Comparison of ENCODE assay signal across 29 cellular contexts in the genomic region with DNA sequence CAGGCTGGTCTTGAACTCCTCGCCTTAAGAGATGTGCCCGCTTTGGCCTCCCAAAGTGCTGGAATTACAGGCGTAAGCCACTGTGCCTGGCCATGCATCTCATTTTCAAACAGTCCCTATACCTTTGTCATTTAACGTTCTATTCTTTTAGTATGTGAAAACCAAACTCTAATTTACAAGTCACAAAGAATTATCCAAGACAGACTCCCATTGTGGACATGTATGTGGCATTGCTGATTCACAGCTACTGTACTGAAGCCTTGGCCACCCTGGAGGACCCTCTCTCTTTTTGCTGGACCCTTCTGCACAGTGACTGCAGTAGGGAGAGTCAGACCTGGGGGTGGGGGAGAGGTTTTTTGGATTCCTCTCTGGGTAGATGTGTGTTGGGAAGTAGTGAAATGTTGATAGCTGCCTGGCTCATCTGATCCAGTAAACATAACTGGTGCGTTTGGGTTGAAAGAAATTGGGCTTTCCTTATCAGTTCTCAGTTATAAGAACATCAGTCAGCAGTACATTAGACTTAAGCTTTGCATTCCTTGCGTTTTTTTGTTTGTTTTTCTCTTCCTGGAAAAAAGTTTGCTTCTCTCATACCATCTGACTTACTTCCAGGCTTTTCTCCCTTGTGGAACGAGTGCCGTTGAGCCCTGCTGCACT.
DNase-seq lines count a peak whose midpoint lies in the region; ATAC-seq and TF ChIP-seq lines count a peak whose summit lies in the region.
"Had no signal": no experiment of that assay in that cellular context is flagged by ENCODE, and none has a peak within 500 bp of the region (broad histone marks: within the 10 kb centered on the region; RNA-seq: fewer than 3 reads in every experiment).

No MANE protein-coding gene starts in this region.

- H3K4me1 Mint-ChIP-seq in CD4-positive, alpha-beta T cell (ENCODE audit: low read depth) = peaks cover 69% of the 10 kb centered on the region
- H3K4me1 Mint-ChIP-seq in effector memory CD8-positive, alpha-beta T cell (ENCODE audit: low read depth in 2 of 2) = peaks cover 45 to 59% of the 10 kb centered on the region in 2 donors
- H3K4me1 Mint-ChIP-seq in nephron progenitor cell = no peaks in the 10 kb centered on the region

- no peak overlapping the region for H3K4me3 ChIP-seq in AG04450 (ENCODE audit: low read depth, low read length)
- H3K4me3 ChIP-seq: BLaER1 treated with 17β-estradiol and CSF1 and Interleukin-3, amounts not matched to agents 10 nM and 100 nM; breast epithelium; PC-9; psoas muscle had no signal

- no peak overlapping the region for H3K4me3 Mint-ChIP-seq in CD4-positive, alpha-beta T cell
- H3K4me3 Mint-ChIP-seq in effector memory CD8-positive, alpha-beta T cell = peak overlapping the region in 1 of 2 donors; percentile 40
- no peak overlapping the region for H3K4me3 Mint-ChIP-seq in nephron progenitor cell
- H3K4me3 Mint-ChIP-seq: activated T-helper 1 cell treated with anti-CD3 and anti-CD28 coated beads, Interleukin-12 subunit alpha, Interleukin-12 subunit beta, Interleukin-2, Interleukin-4 antibody, amounts not matched to agents 30 ng/mL and 10 ng/mL and 1 ng/mL, durations not matched to agents 14 hours and 24 hours and 36 hours had no signal

- no peak for TF ChIP-seq CTCF in AG04450 (IDR thresholded peaks at IDR 0.05; ENCODE audit: low read depth, low read length)
- no peak for TF ChIP-seq CTCF in CD4-positive, alpha-beta T cell (IDR thresholded peaks at IDR 0.05)
- TF ChIP-seq CTCF in nephron progenitor cell (IDR thresholded peaks at IDR 0.05) = no peak

- H3K27ac ChIP-seq in AG04450 (ENCODE audit: low read depth, low read length) = peak overlapping the region; percentile 52
- no peak overlapping the region for H3K27ac ChIP-seq in CD4-positive, alpha-beta T cell (ENCODE audit: low read depth, low read length)
- H3K27ac ChIP-seq: BLaER1 treated with 17β-estradiol and CSF1 and Interleukin-3, amounts not matched to agents 10 nM and 100 nM; breast epithelium; HL-60; KMS-11; neutrophil; PC-9; psoas muscle had no signal

- H3K9me3 Mint-ChIP-seq in CD4-positive, alpha-beta T cell = no peaks in the 10 kb centered on the region
- no peaks in the 10 kb centered on the region for H3K9me3 Mint-ChIP-seq in effector memory CD8-positive, alpha-beta T cell
- H3K9me3 Mint-ChIP-seq in nephron progenitor cell = no peaks in the 10 kb centered on the region
- H3K9me3 Mint-ChIP-seq: activated naive CD4-positive, alpha-beta T cell treated with anti-CD3 and anti-CD28 coated beads, Interleukin-2, amount 50 U/mL, for 72 hours; activated T-helper 1 cell treated with anti-CD3 and anti-CD28 coated beads, Interleukin-12 subunit alpha, Interleukin-12 subunit beta, Interleukin-2, Interleukin-4 antibody, amounts not matched to agents 30 ng/mL and 10 ng/mL and 1 ng/mL, durations not matched to agents 14 hours and 24 hours and 36 hours had no signal

- intact Hi-C loops in CD4-positive, alpha-beta T cell (cut with DNase I, micrococcal nuclease) = loop anchor here in 1 of 2 experiments (5.0 kb wide), 1 partner anchor 156 kb away; no protein-coding TSS in a partner anchor

- CTCF ChIA-PET in AG04450 (lab: Charles Lee) = interaction anchor here (1.1 to 2.2 kb wide), 2 partner anchors 9 kb away, joined by 4 to 5 read pairs; no protein-coding TSS in a partner anchor
- CTCF ChIA-PET in CD4-positive, alpha-beta T cell (lab: Charles Lee) = interaction anchor here (2.6 kb wide), 1 partner anchor 10 kb away, joined by 12 read pairs; no protein-coding TSS in a partner anchor

- peak overlapping the region; percentile 17 for H3K27ac Mint-ChIP-seq in CD4-positive, alpha-beta T cell
- H3K27ac Mint-ChIP-seq in effector memory CD8-positive, alpha-beta T cell = peak overlapping the region; percentile 28 to 65
- peak overlapping the region; percentile 46 for H3K27ac Mint-ChIP-seq in nephron progenitor cell
- H3K27ac Mint-ChIP-seq: activated T-helper 1 cell treated with anti-CD3 and anti-CD28 coated beads, Interleukin-12 subunit alpha, Interleukin-12 subunit beta, Interleukin-2, Interleukin-4 antibody, amounts not matched to agents 30 ng/mL and 10 ng/mL and 1 ng/mL, durations not matched to agents 14 hours and 24 hours and 36 hours had no signal

- H3K27me3 ChIP-seq in AG04450 (ENCODE audit: control insufficient read depth, insufficient read depth, low read length) = no peaks in the 10 kb centered on the region
- no peaks in the 10 kb centered on the region for H3K27me3 ChIP-seq in CD4-positive, alpha-beta T cell (ENCODE audit: control insufficient read depth, insufficient read depth, low read length)
- H3K27me3 ChIP-seq: BLaER1 treated with 17β-estradiol and CSF1 and Interleukin-3, amounts not matched to agents 10 nM and 100 nM; breast epithelium; neutrophil had no signal

- no peaks in the 10 kb centered on the region; the same call in 1 of the 2 replicates for H3K9me3 ChIP-seq in AG04450 (ENCODE audit: control insufficient read depth, insufficient read depth, low read length)
- no peaks in the 10 kb centered on the region for H3K9me3 ChIP-seq in CD4-positive, alpha-beta T cell (ENCODE audit: control insufficient read depth, low read length)
- H3K9me3 ChIP-seq: BLaER1 treated with 17β-estradiol and CSF1 and Interleukin-3, amounts not matched to agents 10 nM and 100 nM; breast epithelium; neutrophil; psoas muscle had no signal

- no peak for DNase-seq in AG04450 (ENCODE audit: low read depth, low spot score)
- no peak for DNase-seq in CD4-positive, alpha-beta T cell
- no peak for DNase-seq in effector memory CD8-positive, alpha-beta T cell
- DNase-seq in nephron progenitor cell = no peak
- DNase-seq in retina = no peak
- no peak for DNase-seq in activated T-cell treated with anti-CD3 and anti-CD28 coated beads, Interleukin-2, amount 50 U/mL, for 48 hours
- DNase-seq: Calu3; DMS79; HCEC 1CT; hypothalamus; mesenchymal stem cell; MM.1S; NCI-H1105 treated with DMSO at 0.1 percent for 48 hours; NCI-H1930; NCI-H526; NK-92 treated with Interleukin-12 subunit alpha and Interleukin-12 subunit beta, amount 100 ng/mL, for 24 hours; PC-9; Right ventricle myocardium superior; stimulated activated CD4-positive, alpha-beta T cell treated with anti-CD3 and anti-CD28 coated beads, Interleukin-15, amount 100 ng/mL, for 24 hours; stimulated activated CD4-positive, alpha-beta T cell treated with anti-CD3 and anti-CD28 coated beads, Interleukin-4, amount 100 ng/mL, for 4 hours had no signal

- H3K36me3 Mint-ChIP-seq in CD4-positive, alpha-beta T cell (ENCODE audit: low read depth) = peaks cover 96% of the 10 kb centered on the region
- H3K36me3 Mint-ChIP-seq in effector memory CD8-positive, alpha-beta T cell (ENCODE audit: insufficient read depth) = peaks cover 90% of the 10 kb centered on the region
- H3K36me3 Mint-ChIP-seq in nephron progenitor cell (ENCODE audit: low read depth) = peaks cover 33% of the 10 kb centered on the region

- POLR2A ChIA-PET in AG04450 (lab: Yijun Ruan, JAX) = interaction anchor here (0.5 kb wide), 1 partner anchor 43 kb away, joined by 4 read pairs; no protein-coding TSS in a partner anchor
- POLR2A ChIA-PET in CD4-positive, alpha-beta T cell (lab: Charles Lee) = interaction anchor here (0.6 to 1.6 kb wide), 2 partner anchors 8 to 50 kb away, joined by 3 to 4 read pairs; no protein-coding TSS in a partner anchor

- H3K27me3 Mint-ChIP-seq in CD4-positive, alpha-beta T cell = no peaks in the 10 kb centered on the region
- H3K27me3 Mint-ChIP-seq in effector memory CD8-positive, alpha-beta T cell = no peaks in the 10 kb centered on the region
- no peaks in the 10 kb centered on the region for H3K27me3 Mint-ChIP-seq in nephron progenitor cell (ENCODE audit: low read depth, poor library complexity)

- no peak for ATAC-seq in CD4-positive, alpha-beta T cell (ENCODE audit: poor library complexity)
- ATAC-seq in effector memory CD8-positive, alpha-beta T cell (replicated peaks) = no peak
- no peak for ATAC-seq in GM18502 (IDR thresholded peaks at IDR 0.05; ENCODE audit: poor library complexity, unreplicated experiment)
- ATAC-seq: activated naive CD4-positive, alpha-beta T cell treated with anti-CD3 and anti-CD28 coated beads, Interleukin-2, amount 50 U/mL, for 72 hours; psoas muscle had no signal
